Comparison of ENCODE assay signal across 8 cellular contexts in genomic region chr4:56681158-56681848, GRCh38. TPM values are rescaled to one million over a fixed set of nuclear protein-coding genes. Genes with fewer than 3 reads are reported as not detected.
DNase-seq lines count a peak whose midpoint lies in the region.

HOPX (minus strand) TSS chr4:56681296; CDS start chr4:56657816, 23,480 bp downstream.

- H3K27me3 Mint-ChIP-seq in immature natural killer cell (ENCODE audit: low read depth in 3 of 3), result peaks cover 1 to 14% (median 3%) of the 10 kb centered on the region in 3 donors

- peaks cover 0 to 4% (median 0%) of the 10 kb centered on the region in 3 donors for H3K36me3 Mint-ChIP-seq in immature natural killer cell

- DNase-seq in NCI-H1694 treated with DMSO at 0.1 percent for 48 hours (lab: John Stamatoyannopoulos, UW) (peak; percentile 25), NCI-H1694 (lab: John Stamatoyannopoulos, UW) (no peak), NCI-H748 treated with DMSO at 0.1 percent for 48 hours (lab: John Stamatoyannopoulos, UW) (peak; percentile 13), immature natural killer cell (peak in 2 of 3 donors; percentile 5 to 17), NCI-H2081 treated with DMSO at 0.1 percent for 48 hours (lab: John Stamatoyannopoulos, UW) (no peak), HCEC 1CT (no peak)
- DNase-seq in activated effector memory CD4-positive, alpha-beta T cell treated with anti-CD3 and anti-CD28 coated beads, Interleukin-2, amount 50 U/mL, for 16 hours, result peak; percentile 80
- peak; percentile 3 to 32 (median 16) for DNase-seq in stimulated activated CD4-positive, alpha-beta T cell treated with anti-CD3 and anti-CD28 coated beads, TNF-alpha, amount 100 ng/mL, for 4 hours (ENCODE audit: low read depth in 3 of 3)

- H3K4me1 Mint-ChIP-seq in immature natural killer cell, result peaks cover 8 to 15% of the 10 kb centered on the region in 2 donors

- no peak within 1 kb of the TSS for H3K27ac Mint-ChIP-seq in immature natural killer cell

- H3K9me3 Mint-ChIP-seq in immature natural killer cell, result peaks cover 0 to 2% (median 0%) of the 10 kb centered on the region in 6 donors

- H3K4me3 Mint-ChIP-seq in immature natural killer cell, result peak within 1 kb of the TSS; percentile 38 to 59 (median 46)

RNA-seq across cellular contexts. Expression of gene HOPX, which starts in this region (rescaled TPM):
- 1,000 to 10,000 TPM; 1,315 to 2,032 (median 1,652) TPM for polyA plus RNA-seq in immature natural killer cell

Comparison
In these comparisons a context has a peak if more than half of its experiments do, and no peak if none do; other contexts are left out.
1. DNase-seq: peak in NCI-H1694 treated with DMSO at 0.1 percent for 48 hours (single experiment), NCI-H748 treated with DMSO at 0.1 percent for 48 hours (single experiment), activated effector memory CD4-positive, alpha-beta T cell treated with anti-CD3 and anti-CD28 coated beads, Interleukin-2, amount 50 U/mL, for 16 hours (single experiment), immature natural killer cell (2 of 3) and stimulated activated CD4-positive, alpha-beta T cell treated with anti-CD3 and anti-CD28 coated beads, TNF-alpha, amount 100 ng/mL, for 4 hours (3 of 3); none in NCI-H1694 (single experiment), NCI-H2081 treated with DMSO at 0.1 percent for 48 hours (single experiment) and HCEC 1CT (single experiment).